Comparison of ENCODE assay signal across 25 cellular contexts in genomic region chr7:83824214-83824613, GRCh38.
DNase-seq lines count a peak whose midpoint lies in the region; ATAC-seq, FAIRE-seq and TF ChIP-seq lines count a peak whose summit lies in the region.
"Had no signal": no experiment of that assay in that cellular context is flagged by ENCODE, and none has a peak within 500 bp of the region (broad histone marks: within the 10 kb centered on the region; RNA-seq: fewer than 3 reads in every experiment).

No MANE protein-coding gene starts in this region.

- no peak overlapping the region for H3K4me3 ChIP-seq in PC-3 (ENCODE audit: low read length)
- H3K4me3 ChIP-seq in endothelial cell of umbilical vein (replicated peaks in 1 of 3; ENCODE audit: insufficient read depth in 1 of 3, low read depth in 1 of 3, low read length in 3 of 3), result no peak overlapping the region
- no peak overlapping the region for H3K4me3 ChIP-seq in mesenchymal stem cell (ENCODE audit: insufficient read depth in 1 of 2, low read depth in 1 of 2, low read length in 2 of 2)
- H3K4me3 ChIP-seq: ascending aorta, HAP-1, left lung, Peyer's patch, sigmoid colon, suprapubic skin, vagina had no signal

- BruUV-seq in PC-3 (replicated peaks; lab: Mats Ljungman, UMichigan) (no TSS peak), endothelial cell of umbilical vein (replicated peaks; lab: Mats Ljungman, UMichigan) (no TSS peak)

- no peaks in the 10 kb centered on the region for H3K79me1 ChIP-seq in mesenchymal stem cell (replicated peaks; ENCODE audit: low read length, poor library complexity, severe bottlenecking)

- TF ChIP-seq CTCF in PC-3 (conservative IDR thresholded peaks at IDR 0.05; ENCODE audit: low read depth, low read length) (no peak), endothelial cell of umbilical vein (IDR thresholded peaks at IDR 0.05; ENCODE audit: extremely low read depth in 1 of 2, insufficient read depth in 1 of 2, low read depth in 1 of 2, low read length in 2 of 2) (no peak)

- H3K14ac ChIP-seq in mesenchymal stem cell (ENCODE audit: low read length in 2 of 2), result no peak overlapping the region

- H3K9ac ChIP-seq in PC-3 (ENCODE audit: low read length) (peak overlapping the region; percentile 30; the same call in 1 of the 2 replicates), endothelial cell of umbilical vein (replicated peaks; ENCODE audit: extremely low read depth, insufficient read depth, low read length) (no peak overlapping the region), mesenchymal stem cell (ENCODE audit: low read length) (peak overlapping the region; percentile 15)

- H4K8ac ChIP-seq in mesenchymal stem cell (ENCODE audit: low read length), result no peak overlapping the region

- 82% methylated on average over 2 of the region's 2 CpGs for WGBS in mesenchymal stem cell

- H3K18ac ChIP-seq in mesenchymal stem cell (ENCODE audit: low read depth in 1 of 2, low read length in 2 of 2), result no peak overlapping the region

- no peaks in the 10 kb centered on the region for H4K20me1 ChIP-seq in PC-3 (ENCODE audit: low read length)
- no peaks in the 10 kb centered on the region for H4K20me1 ChIP-seq in endothelial cell of umbilical vein (replicated peaks; ENCODE audit: control insufficient read depth, extremely low read depth, insufficient read depth, low read length)

- H3K9me2 ChIP-seq in PC-3 (replicated peaks; ENCODE audit: low read length), result no peaks in the 10 kb centered on the region

- POLR2A ChIA-PET in PC-3 (lab: Charles Lee; ENCODE audit: unreplicated experiment) (no interaction called here), endothelial cell of umbilical vein (lab: Charles Lee) (no interaction called here)

- H3K36me3 ChIP-seq in PC-3 (ENCODE audit: low read depth, low read length) (no peaks in the 10 kb centered on the region), endothelial cell of umbilical vein (ENCODE audit: control insufficient read depth in 2 of 2, extremely low read depth in 1 of 2, insufficient read depth in 2 of 2, low read length in 2 of 2) (no peaks in the 10 kb centered on the region), mesenchymal stem cell (ENCODE audit: control insufficient read depth in 1 of 2, insufficient read depth in 2 of 2, low read depth in 1 of 2, low read length in 2 of 2) (no peaks in the 10 kb centered on the region)
- H3K36me3 ChIP-seq: ascending aorta, HAP-1, left lung, Peyer's patch, sigmoid colon, suprapubic skin, vagina had no signal

- TF ChIP-seq POLR2A in endothelial cell of umbilical vein (IDR thresholded peaks at IDR 0.05; ENCODE audit: low read depth, low read length), result no peak

- no peak overlapping the region for H2BK15ac ChIP-seq in mesenchymal stem cell (ENCODE audit: low read depth, poor library complexity, severe bottlenecking)

- dilution Hi-C loops in endothelial cell of umbilical vein (cut with MboI; ENCODE audit: extremely low pct_ligation_motif_present, low sequenced_read_pairs), result no loop called here

- DNase-seq in ELR (ENCODE audit: low read depth) (peak; percentile 68), PC-3 (peak; percentile 81), endothelial cell of umbilical vein (ENCODE audit: low read depth, low spot score) (peak; percentile 42), mesenchymal stem cell (no peak), ureter (ENCODE audit: low spot score) (no peak), medulla oblongata (ENCODE audit: extremely low spot score) (no peak)
- DNase-seq: activated CD4-positive, alpha-beta T cell treated with anti-CD3 and anti-CD28 coated beads, Interleukin-2, amount 10 ng/mL, durations not matched to agents 24 days and 14 days; activated T-cell treated with anti-CD3 and anti-CD28 coated beads, Interleukin-2, amount 50 U/mL, for 72 hours; CD4-positive, alpha-beta memory T cell; effector memory CD4-positive, alpha-beta T cell; head of caudate nucleus; left lung; midbrain; NCI-H1105; NCI-H2081; NCI-H446 treated with DMSO at 0.1 percent for 48 hours; Peyer's patch; sigmoid colon; T-helper 2 cell had no signal

- H2BK5ac ChIP-seq in mesenchymal stem cell (ENCODE audit: low read depth, low read length, poor library complexity, severe bottlenecking), result no peak overlapping the region

- ATAC-seq in PC-3, result peak; percentile 93
- ATAC-seq in GM19397 (IDR thresholded peaks at IDR 0.05; ENCODE audit: unreplicated experiment), result no peak
- ATAC-seq: activated T-cell treated with anti-CD3 and anti-CD28 coated beads, Interleukin-2, amount 50 U/mL, for 72 hours; left lung; natural killer cell treated with Interleukin-12 subunit alpha and Interleukin-12 subunit beta and Interleukin-15 and Interleukin-18, amount 100 ng/mL, for 72 hours had no signal

- no peak overlapping the region for H2BK12ac ChIP-seq in mesenchymal stem cell (ENCODE audit: low read length in 2 of 2)

- H3K4ac ChIP-seq in mesenchymal stem cell (ENCODE audit: low read depth in 1 of 2, low read length in 2 of 2), result no peak overlapping the region

- no peaks in the 10 kb centered on the region for H3K9me3 ChIP-seq in PC-3 (ENCODE audit: low read length)
- no peaks in the 10 kb centered on the region for H3K9me3 ChIP-seq in endothelial cell of umbilical vein (replicated peaks; ENCODE audit: control insufficient read depth, insufficient read depth, low read length)
- no peaks in the 10 kb centered on the region for H3K9me3 ChIP-seq in mesenchymal stem cell (ENCODE audit: control insufficient read depth, low read length)
- H3K9me3 ChIP-seq: ascending aorta, HAP-1, left lung, Peyer's patch, sigmoid colon, suprapubic skin, vagina had no signal

- FAIRE-seq in endothelial cell of umbilical vein (lab: Jason Lieb, UNC), result peak; percentile 31

- H3K27ac ChIP-seq in PC-3 (ENCODE audit: low read length) (peak overlapping the region; percentile 81), endothelial cell of umbilical vein (ENCODE audit: insufficient read depth, low read depth, low read length) (no peak overlapping the region), mesenchymal stem cell (ENCODE audit: low read length, poor library complexity, severe bottlenecking) (no peak overlapping the region)
- H3K27ac ChIP-seq: ascending aorta, left lung, Peyer's patch, sigmoid colon, suprapubic skin, vagina had no signal

- H2AFZ ChIP-seq in PC-3 (ENCODE audit: low read length), result no peak overlapping the region
- H2AFZ ChIP-seq in endothelial cell of umbilical vein (ENCODE audit: low read depth, low read length), result no peak overlapping the region
- no peak overlapping the region for H2AFZ ChIP-seq in mesenchymal stem cell (ENCODE audit: low read depth, low read length)

- H3K4me2 ChIP-seq in PC-3 (ENCODE audit: low read length) (peak overlapping the region; percentile 67), endothelial cell of umbilical vein (ENCODE audit: insufficient read depth, low read length) (no peak overlapping the region), mesenchymal stem cell (ENCODE audit: low read length, poor library complexity, severe bottlenecking) (no peak overlapping the region)

- peaks cover 3% of the 10 kb centered on the region for H3F3A ChIP-seq in PC-3 (ENCODE audit: low read length, unreplicated experiment)

- intact Hi-C loops in PC-3 (cut with micrococcal nuclease), result loop anchor here (2.0 kb wide), 1 partner anchor 147 kb away; no protein-coding TSS in a partner anchor
- intact Hi-C loops in endothelial cell of umbilical vein (cut with micrococcal nuclease), result no loop called here

- CTCF ChIA-PET in PC-3 (lab: Charles Lee), result no interaction called here
- CTCF ChIA-PET in endothelial cell of umbilical vein (lab: Charles Lee), result no interaction called here

- no peaks in the 10 kb centered on the region for H3K79me2 ChIP-seq in PC-3 (ENCODE audit: low read length)
- H3K79me2 ChIP-seq in endothelial cell of umbilical vein (ENCODE audit: control insufficient read depth, insufficient read depth, low read length), result no peaks in the 10 kb centered on the region

- peaks cover 31% of the 10 kb centered on the region for H3K4me1 ChIP-seq in PC-3 (ENCODE audit: insufficient read depth, low read length)
- H3K4me1 ChIP-seq in endothelial cell of umbilical vein (ENCODE audit: control insufficient read depth, extremely low read depth, insufficient read depth, low read length), result peaks cover 8% of the 10 kb centered on the region
- H3K4me1 ChIP-seq in mesenchymal stem cell (ENCODE audit: control insufficient read depth, insufficient read depth, low read depth, low read length), result no peaks in the 10 kb centered on the region
- H3K4me1 ChIP-seq: ascending aorta, HAP-1, left lung, Peyer's patch, sigmoid colon, suprapubic skin, vagina had no signal

- H2AK5ac ChIP-seq in mesenchymal stem cell (ENCODE audit: low read length, severe bottlenecking), result no peak overlapping the region

- H3K9me1 ChIP-seq in endothelial cell of umbilical vein (replicated peaks; ENCODE audit: control insufficient read depth, extremely low read depth, insufficient read depth, low read length), result no peaks in the 10 kb centered on the region

- no peak overlapping the region for H2BK120ac ChIP-seq in mesenchymal stem cell (ENCODE audit: low read depth, low read length)

- no peak overlapping the region for H3K23ac ChIP-seq in mesenchymal stem cell (ENCODE audit: low read length in 2 of 2)

- H3K27me3 ChIP-seq in PC-3 (ENCODE audit: low read length) (no peaks in the 10 kb centered on the region), endothelial cell of umbilical vein (ENCODE audit: control insufficient read depth in 2 of 2, insufficient read depth in 2 of 2, low read length in 2 of 2) (no peaks in the 10 kb centered on the region), mesenchymal stem cell (ENCODE audit: control insufficient read depth in 1 of 2, insufficient read depth in 1 of 2, low read length in 2 of 2) (no peaks in the 10 kb centered on the region)
- H3K27me3 ChIP-seq: ascending aorta, left lung, Peyer's patch, sigmoid colon, suprapubic skin, vagina had no signal

- H4K91ac ChIP-seq in mesenchymal stem cell (ENCODE audit: low read length), result no peak overlapping the region

TF ChIP-seq in endothelial cell of umbilical vein, 7 proteins besides CTCF, POLR2A, EP300 and RAD21:
- no peak for TF ChIP-seq JUN (IDR thresholded peaks at IDR 0.05; ENCODE audit: borderline replicate concordance, insufficient read depth, insufficient read length, low read depth)
- TF ChIP-seq EZH2 (IDR thresholded peaks at IDR 0.05; ENCODE audit: borderline replicate concordance, low read depth, low read length, severe bottlenecking), result no peak
- TF ChIP-seq MYC (IDR thresholded peaks at IDR 0.05; ENCODE audit: low read depth, low read length), result no peak
- TF ChIP-seq GATA2 (IDR thresholded peaks at IDR 0.05; ENCODE audit: insufficient read depth, insufficient read length, low read depth, low read length), result peak; percentile 52
- TF ChIP-seq FOS (IDR thresholded peaks at IDR 0.05; ENCODE audit: borderline replicate concordance, insufficient read depth, low read length), result peak; percentile 88

Comparison
In these comparisons a context has a peak if more than half of its experiments do, and no peak if none do; other contexts are left out.
1. DNase-seq: peak in ELR (single experiment), PC-3 (single experiment) and endothelial cell of umbilical vein (single experiment); none in mesenchymal stem cell (single experiment), ureter (single experiment) and medulla oblongata (single experiment).